1 cellular context compared by ENCODE assay signal in genomic region chr2:48048725-48049124, GRCh38.
TF ChIP-seq lines count a peak whose summit lies in the region.

No MANE protein-coding gene starts in this region.

TF ChIP-seq in GM23338, 12 proteins besides CTCF, POLR2A, EP300 and RAD21 (continued from another document):
- no peak for TF ChIP-seq ZNF462 (CRISPR knock-in tag; IDR thresholded peaks at IDR 0.05)
